ENCODE assay signal across 8 cellular contexts in the genomic region with DNA sequence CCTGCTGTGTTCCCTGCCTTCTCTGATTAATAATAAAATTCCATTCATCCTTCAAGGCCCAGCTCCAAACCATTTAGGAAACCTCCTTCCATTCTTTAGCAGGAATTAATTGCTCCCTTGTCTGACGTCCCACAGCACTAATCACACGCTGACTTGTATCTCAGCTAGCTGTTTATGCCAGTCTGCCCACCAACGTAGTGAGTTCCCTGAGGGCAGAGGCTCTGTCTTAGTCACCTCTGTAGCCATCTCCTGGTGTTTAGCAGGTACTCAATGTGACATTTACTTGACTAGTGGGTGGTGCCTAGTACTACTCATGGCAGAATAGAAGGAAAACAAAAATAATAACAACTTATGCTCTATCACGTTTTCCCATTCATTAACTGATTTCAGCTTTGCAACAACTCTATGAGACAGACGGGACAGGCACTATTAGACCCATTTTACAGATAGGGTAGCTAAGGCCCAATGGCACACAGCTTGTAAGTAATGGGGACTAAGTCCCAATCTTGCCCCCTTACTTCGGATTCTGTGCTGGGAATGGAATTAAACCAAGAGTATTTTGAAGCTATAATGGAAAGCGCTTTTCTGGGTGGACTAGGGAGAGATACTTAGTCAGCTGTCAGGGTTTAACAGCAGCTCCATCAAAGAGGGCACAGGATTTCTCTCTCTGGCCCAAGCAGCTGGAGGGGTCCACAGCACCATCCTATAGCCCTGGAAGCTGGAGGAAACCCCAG. TPM values are rescaled to one million over a fixed set of nuclear protein-coding genes. Genes with fewer than 3 reads are reported as not detected.
DNase-seq lines count a peak whose midpoint lies in the region; ATAC-seq, FAIRE-seq and TF ChIP-seq lines count a peak whose summit lies in the region.

No MANE protein-coding gene starts in this region.

- H3K4me3 Mint-ChIP-seq in endodermal cell, result peak overlapping the region; percentile 76

- H3K9ac ChIP-seq in endodermal cell (ENCODE audit: extremely low read depth, low read length, poor library complexity, severe bottlenecking) (peak overlapping the region; percentile 70), parathyroid adenoma (no peak overlapping the region)

- no peaks in the 10 kb centered on the region for H3K27me3 Mint-ChIP-seq in endodermal cell (ENCODE audit: insufficient read depth)

- no peaks in the 10 kb centered on the region for H3K9me3 ChIP-seq in endodermal cell (ENCODE audit: control insufficient read depth, low read length)
- H3K9me3 ChIP-seq in parathyroid adenoma (ENCODE audit: control insufficient read depth, low read length), result no peaks in the 10 kb centered on the region

- H3K27me3 ChIP-seq in endodermal cell (ENCODE audit: control insufficient read depth, insufficient read depth, low read length, poor library complexity, severe bottlenecking) (no peaks in the 10 kb centered on the region), parathyroid adenoma (ENCODE audit: control insufficient read depth, insufficient read depth, low read length) (no peaks in the 10 kb centered on the region)

- 84 to 86% methylated on average over 7 of the region's 7 CpGs for WGBS in endodermal cell (ENCODE audit: insufficient coverage in 1 of 2, insufficient read length in 1 of 2), 2 experiments

- peak overlapping the region; percentile 94 for H3K27ac ChIP-seq in RWPE1
- peak overlapping the region; percentile 84 for H3K27ac ChIP-seq in endodermal cell (ENCODE audit: low read depth, low read length)
- peak overlapping the region; percentile 91 for H3K27ac ChIP-seq in parathyroid adenoma

- POLR2A ChIA-PET in RWPE1 (lab: Yijun Ruan, JAX; ENCODE audit: low non-redundant PET), result interaction anchor here (0.6 to 0.8 kb wide), 2 partner anchors 33 to 109 kb away, joined by 6 read pairs; no protein-coding TSS in a partner anchor

- H3K36me3 Mint-ChIP-seq in endodermal cell (ENCODE audit: low read depth), result no peaks in the 10 kb centered on the region

- FAIRE-seq in GM19239 (lab: Jason Lieb, UNC), result no peak

- H3K79me2 ChIP-seq in parathyroid adenoma, result peaks cover 22% of the 10 kb centered on the region

- H3K4me3 ChIP-seq in GM08714 (ENCODE audit: low read length) (peak overlapping the region; percentile 61; the same call in 1 of the 2 replicates), endodermal cell (ENCODE audit: low read length) (peak overlapping the region; percentile 79), parathyroid adenoma (ENCODE audit: low read depth, low read length) (peak overlapping the region; percentile 86)

- peaks cover 6% of the 10 kb centered on the region for H3K4me1 Mint-ChIP-seq in endodermal cell

- peak overlapping the region; percentile 95 for H2AFZ ChIP-seq in parathyroid adenoma

- H3K36me3 ChIP-seq in endodermal cell (ENCODE audit: control insufficient read depth, insufficient read depth, low read length), result no peaks in the 10 kb centered on the region
- H3K36me3 ChIP-seq in parathyroid adenoma (ENCODE audit: control insufficient read depth, insufficient read depth, low read length), result no peaks in the 10 kb centered on the region

- H3K9me3 Mint-ChIP-seq in endodermal cell, result no peaks in the 10 kb centered on the region

- TF ChIP-seq CTCF in RWPE1 (conservative IDR thresholded peaks at IDR 0.05; ENCODE audit: low read depth), result no peak
- no peak for TF ChIP-seq CTCF in endodermal cell (conservative IDR thresholded peaks at IDR 0.05)
- TF ChIP-seq CTCF in parathyroid adenoma (IDR thresholded peaks at IDR 0.05), result no peak

- peak overlapping the region; percentile 97 for H3K27ac Mint-ChIP-seq in endodermal cell

- H3K4me1 ChIP-seq in endodermal cell (ENCODE audit: control insufficient read depth, insufficient read depth, low read length) (no peaks in the 10 kb centered on the region), parathyroid adenoma (peaks cover 6% of the 10 kb centered on the region)

- no peak for ATAC-seq in HG02981 (IDR thresholded peaks at IDR 0.05; ENCODE audit: unreplicated experiment)

- DNase-seq in RWPE1 (ENCODE audit: low spot score) (no peak), endodermal cell (no peak), GM19239 (ENCODE audit: insufficient read length, low spot score) (no peak), amygdala (lab: John Stamatoyannopoulos, UW) (no peak)
- no peak for DNase-seq in stimulated activated CD4-positive, alpha-beta T cell treated with anti-CD3 and anti-CD28 coated beads, Interleukin-2, amount 100 ng/mL, for 48 hours

- CTCF ChIA-PET in RWPE1 (lab: Yijun Ruan, JAX), result interaction anchor here (0.6 to 1.3 kb wide), 4 partner anchors 29 to 73 kb away, joined by 3 to 4 read pairs (median 4); no protein-coding TSS in a partner anchor

- H3K4me2 ChIP-seq in parathyroid adenoma (ENCODE audit: low read length), result peak overlapping the region; percentile 89

RNA-seq across cellular contexts. Expression of a gene that starts 0.9 kb away (rescaled TPM):
- 10 to 100 TPM; 22.5 to 25.3 TPM for total RNA-seq in endodermal cell
- 25.6 TPM for polyA plus RNA-seq in endodermal cell (2013, experiment 1 of 2)
- 24.2 TPM for polyA plus RNA-seq in endodermal cell (2013, experiment 2 of 2)

RNA-seq across cellular contexts. Expression of a gene that starts 40.9 kb away (rescaled TPM):
- 10 to 100 TPM; 15.6 to 20.8 TPM for total RNA-seq in endodermal cell
- polyA plus RNA-seq in endodermal cell (2013, experiment 1 of 2), result 19.9 TPM
- 15.5 TPM for polyA plus RNA-seq in endodermal cell (2013, experiment 2 of 2)
